In the genomic region with DNA sequence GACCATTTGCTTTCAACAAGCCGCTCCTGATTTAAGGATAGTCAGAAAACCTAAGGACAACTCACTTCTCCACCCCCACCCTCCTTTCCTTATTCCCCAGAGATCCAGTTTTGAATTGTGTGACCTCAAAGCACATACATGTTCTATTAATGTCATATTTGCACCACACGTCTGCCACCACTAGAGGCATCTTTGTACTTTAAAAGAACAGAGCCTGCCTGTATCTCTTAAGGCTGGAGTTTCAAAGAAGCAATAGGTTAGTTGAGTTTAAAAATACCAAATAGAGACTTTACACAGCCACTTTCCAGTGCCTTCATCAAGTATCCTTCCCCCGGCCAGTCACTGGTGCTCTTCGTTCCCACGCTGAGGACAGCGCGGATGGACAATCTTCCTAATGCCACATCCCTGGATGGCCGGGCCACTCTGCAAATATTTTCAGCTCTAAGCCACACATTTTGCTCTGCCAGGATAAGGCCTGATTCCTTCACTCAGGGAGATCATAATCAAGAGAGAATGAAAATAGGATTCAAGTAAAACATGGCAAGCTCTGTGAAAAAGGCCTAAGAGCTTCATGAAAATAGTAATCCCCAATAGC, we compare ENCODE assay signal across 7 cellular contexts.
A peak's percentile ranks its signal among the peaks of the same experiment; 100 is the strongest.
DNase-seq lines count a peak whose midpoint lies in the region; ATAC-seq and TF ChIP-seq lines count a peak whose summit lies in the region.

No MANE protein-coding gene starts in this region.

- no CpG with 5 or more reads among the region's 8 CpGs for WGBS in trophoblast cell (ENCODE audit: extremely low coverage, insufficient coverage, insufficient read length)

- no peak overlapping the region for H4K91ac ChIP-seq in trophoblast cell (ENCODE audit: low read depth, low read length)

- no peak overlapping the region for H3K4ac ChIP-seq in trophoblast cell (ENCODE audit: low read depth, low read length)

- no peak overlapping the region for H3K9ac ChIP-seq in KMS-11
- H3K9ac ChIP-seq in trophoblast cell (ENCODE audit: low read length) = no peak overlapping the region

- H3K18ac ChIP-seq in trophoblast cell (ENCODE audit: low read length) = no peak overlapping the region

- H3K4me2 ChIP-seq in KMS-11 (no peak overlapping the region), trophoblast cell (ENCODE audit: low read length) (no peak overlapping the region)

- no peaks in the 10 kb centered on the region for H3K79me1 ChIP-seq in trophoblast cell (ENCODE audit: low read length)

- H3K27me3 ChIP-seq in KMS-11 (ENCODE audit: insufficient read depth, low read depth) (no peaks in the 10 kb centered on the region), trophoblast cell (ENCODE audit: insufficient read depth, low read length) (no peaks in the 10 kb centered on the region)

- TF ChIP-seq CTCF in GM12875 (IDR thresholded peaks at IDR 0.05; ENCODE audit: borderline replicate concordance, insufficient read depth, low read depth, low read length) (peak; percentile 56; the same call in 1 of the 2 replicates), KMS-11 (conservative IDR thresholded peaks at IDR 0.05; ENCODE audit: low read depth, low read length) (peak; percentile 70)

- H3K9me3 ChIP-seq in trophoblast cell (ENCODE audit: insufficient read depth, low read depth, low read length) = no peaks in the 10 kb centered on the region

- no peaks in the 10 kb centered on the region for H3K4me1 ChIP-seq in KMS-11 (ENCODE audit: low read depth, poor library complexity, severe bottlenecking)
- no peaks in the 10 kb centered on the region for H3K4me1 ChIP-seq in trophoblast cell (ENCODE audit: control insufficient read depth in 1 of 2, insufficient read depth in 2 of 2, low read length in 2 of 2)

- H3K14ac ChIP-seq in trophoblast cell (ENCODE audit: low read length) = no peak overlapping the region

- DNase-seq in T47D (ENCODE audit: low read depth in 1 of 2, low spot score in 1 of 2) (peak; percentile 20 to 54), trophoblast cell (peak; percentile 9 to 68), NCI-H2029 treated with DMSO at 0.1 percent for 48 hours (lab: John Stamatoyannopoulos, UW) (no peak)

- no peak overlapping the region for H2BK5ac ChIP-seq in trophoblast cell (ENCODE audit: low read depth, low read length, poor library complexity)

- H2BK12ac ChIP-seq in trophoblast cell (ENCODE audit: low read length) = no peak overlapping the region

- no peak overlapping the region for H2AFZ ChIP-seq in KMS-11 (ENCODE audit: low read depth)
- no peak overlapping the region for H2AFZ ChIP-seq in trophoblast cell (ENCODE audit: insufficient read depth, low read length, poor library complexity)

- H3K23ac ChIP-seq in trophoblast cell (ENCODE audit: low read length) = no peak overlapping the region

- H3K4me3 ChIP-seq in GM12875 (ENCODE audit: low read depth, low read length) (no peak overlapping the region), KMS-11 (IDR thresholded peaks at IDR 0.05; ENCODE audit: insufficient read depth, low read depth, low read length) (no peak overlapping the region), trophoblast cell (ENCODE audit: low read depth, low read length) (no peak overlapping the region)

- H3K27ac ChIP-seq in KMS-11 (no peak overlapping the region), trophoblast cell (ENCODE audit: low read depth, low read length) (no peak overlapping the region)

- no peaks in the 10 kb centered on the region for H3K79me2 ChIP-seq in KMS-11 (ENCODE audit: insufficient read depth, low read depth)
- H3K79me2 ChIP-seq in trophoblast cell (ENCODE audit: control insufficient read depth, insufficient read depth, low read length, poor library complexity) = no peaks in the 10 kb centered on the region

- ATAC-seq in GM21529 (IDR thresholded peaks at IDR 0.05; ENCODE audit: unreplicated experiment) (peak; percentile 81), HG02970 (IDR thresholded peaks at IDR 0.05; ENCODE audit: low FRiP score, unreplicated experiment) (no peak)

- H2AK5ac ChIP-seq in trophoblast cell (ENCODE audit: low read length) = no peak overlapping the region

- H4K12ac ChIP-seq in trophoblast cell (ENCODE audit: low read depth, low read length) = no peak overlapping the region

- no peak overlapping the region for H4K8ac ChIP-seq in trophoblast cell (ENCODE audit: low read depth, low read length)

- H3K36me3 ChIP-seq in KMS-11 (ENCODE audit: insufficient read depth) = no peaks in the 10 kb centered on the region
- H3K36me3 ChIP-seq in trophoblast cell (ENCODE audit: control insufficient read depth in 1 of 2, insufficient read depth in 2 of 2, low read length in 2 of 2) = no peaks in the 10 kb centered on the region

- in situ Hi-C loops in T47D (cut with HindIII; ENCODE audit: low pct_unique_long_range_greater_than_20kb, low sequenced_read_pairs) = no loop called here

- no peak overlapping the region for H2BK120ac ChIP-seq in trophoblast cell (ENCODE audit: insufficient read depth, low read length, poor library complexity)

- H4K20me1 ChIP-seq in KMS-11 (ENCODE audit: insufficient read depth) = no peaks in the 10 kb centered on the region
